11 cellular contexts compared by ENCODE assay signal in the genomic region with DNA sequence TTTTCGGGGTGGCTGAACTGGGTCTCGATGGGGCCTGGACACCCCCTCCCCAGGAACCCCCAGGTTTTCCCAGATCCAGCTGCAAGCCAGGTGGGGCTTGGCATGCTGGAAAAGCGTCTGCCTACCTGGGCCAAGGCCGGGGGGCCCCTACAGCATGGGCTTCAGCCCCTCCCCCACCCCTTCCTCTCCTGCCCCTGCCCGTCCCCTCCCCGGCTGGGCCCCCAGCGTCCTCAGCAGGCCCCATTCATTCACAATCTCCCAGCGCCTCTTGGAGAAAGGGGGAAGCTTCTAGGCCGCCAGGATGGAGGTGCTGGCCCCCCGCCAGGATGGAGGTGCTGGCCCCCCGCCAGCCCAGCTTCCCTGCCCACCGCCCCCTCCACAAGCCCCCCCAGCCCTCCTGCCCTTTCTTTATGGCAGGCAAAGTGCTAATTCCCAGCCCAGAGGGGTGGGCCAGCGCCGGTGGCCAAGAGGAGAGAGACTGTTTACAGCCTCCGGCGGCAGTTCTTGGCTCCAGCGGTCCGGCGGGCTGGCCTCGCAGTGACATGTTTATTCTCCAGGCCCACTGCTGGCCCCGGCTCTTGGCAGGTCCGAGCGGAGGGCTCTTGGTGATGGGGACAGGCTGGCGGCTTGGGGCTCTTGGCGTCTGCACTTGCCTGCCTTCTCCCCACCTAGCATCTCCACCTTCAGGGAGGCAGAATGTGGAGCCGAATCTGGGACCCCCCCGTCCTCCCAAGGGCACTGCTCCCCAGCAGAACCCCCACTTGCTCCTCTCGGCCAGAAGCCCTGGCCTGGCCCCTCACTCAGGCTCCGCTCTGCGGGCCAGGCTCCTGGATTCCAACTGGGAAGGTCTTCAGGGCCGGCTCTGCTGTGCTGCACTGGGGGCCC.
DNase-seq lines count a peak whose midpoint lies in the region; ATAC-seq and TF ChIP-seq lines count a peak whose summit lies in the region.
"Had no signal": no experiment of that assay in that cellular context is flagged by ENCODE, and none has a peak within 500 bp of the region (broad histone marks: within the 10 kb centered on the region; RNA-seq: fewer than 3 reads in every experiment).

No MANE protein-coding gene starts in this region.

- intact Hi-C loops in left colon (cut with DNase I, micrococcal nuclease) (loop anchor here in 1 of 2 donors (10.0 kb wide), 1 partner anchor 72 kb away; no protein-coding TSS in a partner anchor), spleen (cut with DNase I; ENCODE audit: low total_unique reads) (no loop called here)

- WGBS in spleen, 5 donors, result 39 to 87% (median 46%) methylated on average over 7 to 31 of the region's 31 CpGs

- TF ChIP-seq POLR2A in spleen (IDR thresholded peaks at IDR 0.05), result no peak

- H3K36me3 Mint-ChIP-seq in chondrocyte (ENCODE audit: low read depth), result no peaks in the 10 kb centered on the region
- no peaks in the 10 kb centered on the region for H3K36me3 Mint-ChIP-seq in activated CD4-positive, alpha-beta T cell treated with anti-CD3 and anti-CD28 coated beads, Interleukin-2, amount 10 ng/mL, durations not matched to agents 7 days and 5 days (ENCODE audit: low read depth)
- H3K36me3 Mint-ChIP-seq: activated CD4-positive, alpha-beta memory T cell treated with anti-CD3 and anti-CD28 coated beads for 36 hours; immature natural killer cell had no signal

- CTCF ChIA-PET in activated CD4-positive, alpha-beta T cell treated with anti-CD3 and anti-CD28 coated beads, Interleukin-2, amount 10 ng/mL, durations not matched to agents 7 days and 5 days (lab: Charles Lee), result no interaction called here

- DNase-seq in NCI-H1092 (lab: John Stamatoyannopoulos, UW) (peak; percentile 92), chondrocyte (ENCODE audit: low spot score) (no peak), left colon (peak; percentile 54 to 74), spleen (peak; percentile 71), D341Med (ENCODE audit: low spot score) (no peak), NCI-H187 treated with DMSO at 0.1 percent for 48 hours (lab: John Stamatoyannopoulos, UW) (no peak), GM19240 (ENCODE audit: insufficient read length, low spot score) (no peak)
- no peak for DNase-seq in activated CD4-positive, alpha-beta T cell treated with anti-CD3 and anti-CD28 coated beads, Interleukin-2, amount 10 ng/mL, durations not matched to agents 7 days and 5 days
- DNase-seq: activated CD4-positive, alpha-beta memory T cell treated with anti-CD3 and anti-CD28 coated beads for 36 hours; DMS153; immature natural killer cell had no signal

- no peak overlapping the region for H3K4me3 Mint-ChIP-seq in chondrocyte (ENCODE audit: unreplicated experiment)
- no peak overlapping the region for H3K4me3 Mint-ChIP-seq in activated CD4-positive, alpha-beta T cell treated with anti-CD3 and anti-CD28 coated beads, Interleukin-2, amount 10 ng/mL, durations not matched to agents 7 days and 5 days
- H3K4me3 Mint-ChIP-seq: activated CD4-positive, alpha-beta memory T cell treated with anti-CD3 and anti-CD28 coated beads for 36 hours; immature natural killer cell had no signal

- peak; percentile 33 for ATAC-seq in left colon

- peak overlapping the region in 2 of 8 donors; percentile 13 to 18 for H3K27ac ChIP-seq in spleen

- no peaks in the 10 kb centered on the region for H3K36me3 ChIP-seq in spleen

- H3K4me1 Mint-ChIP-seq in chondrocyte (ENCODE audit: low read depth), result peaks cover 73% of the 10 kb centered on the region
- H3K4me1 Mint-ChIP-seq in activated CD4-positive, alpha-beta T cell treated with anti-CD3 and anti-CD28 coated beads, Interleukin-2, amount 10 ng/mL, durations not matched to agents 7 days and 5 days, result no peaks in the 10 kb centered on the region
- H3K4me1 Mint-ChIP-seq: immature natural killer cell had no signal

- peaks cover 0 to 9% (median 0%) of the 10 kb centered on the region in 8 donors for H3K9me3 ChIP-seq in spleen

- H3K27me3 ChIP-seq in spleen (replicated peaks in 1 of 7), result peaks cover 0 to 16% (median 0%) of the 10 kb centered on the region in 7 donors

- peak overlapping the region; percentile 12 for H3K27ac Mint-ChIP-seq in chondrocyte (ENCODE audit: unreplicated experiment)
- no peak overlapping the region for H3K27ac Mint-ChIP-seq in activated CD4-positive, alpha-beta T cell treated with anti-CD3 and anti-CD28 coated beads, Interleukin-2, amount 10 ng/mL, durations not matched to agents 7 days and 5 days
- H3K27ac Mint-ChIP-seq: activated CD4-positive, alpha-beta memory T cell treated with anti-CD3 and anti-CD28 coated beads for 36 hours; immature natural killer cell had no signal

- peaks cover 0 to 72% (median 31%) of the 10 kb centered on the region in 6 donors for H3K4me1 ChIP-seq in spleen

- no peaks in the 10 kb centered on the region for H3K27me3 Mint-ChIP-seq in chondrocyte (ENCODE audit: low read depth)
- no peaks in the 10 kb centered on the region for H3K27me3 Mint-ChIP-seq in activated CD4-positive, alpha-beta T cell treated with anti-CD3 and anti-CD28 coated beads, Interleukin-2, amount 10 ng/mL, durations not matched to agents 7 days and 5 days

- no peak overlapping the region for H3K4me3 ChIP-seq in spleen

- POLR2A ChIA-PET in activated CD4-positive, alpha-beta T cell treated with anti-CD3 and anti-CD28 coated beads, Interleukin-2, amount 10 ng/mL, durations not matched to agents 7 days and 5 days (lab: Charles Lee), result no interaction called here

- no peaks in the 10 kb centered on the region for H3K9me3 Mint-ChIP-seq in chondrocyte (ENCODE audit: low read depth)
- H3K9me3 Mint-ChIP-seq in activated CD4-positive, alpha-beta T cell treated with anti-CD3 and anti-CD28 coated beads, Interleukin-2, amount 10 ng/mL, durations not matched to agents 7 days and 5 days, result no peaks in the 10 kb centered on the region

- TF ChIP-seq CTCF in chondrocyte (IDR thresholded peaks at IDR 0.05), result no peak
- TF ChIP-seq CTCF in spleen (IDR thresholded peaks at IDR 0.05 in 8 of 11, conservative IDR thresholded peaks at IDR 0.05 in 3 of 11), result no peak

Comparison
In these comparisons a context has a peak if more than half of its experiments do, and no peak if none do; other contexts are left out.
1. DNase-seq: peak in NCI-H1092 (single experiment), left colon (2 of 2) and spleen (single experiment); none in chondrocyte (single experiment), D341Med (single experiment), activated CD4-positive, alpha-beta T cell treated with anti-CD3 and anti-CD28 coated beads, Interleukin-2, amount 10 ng/mL, durations not matched to agents 7 days and 5 days (single experiment), NCI-H187 treated with DMSO at 0.1 percent for 48 hours (single experiment) and GM19240 (single experiment).